8 cellular contexts compared by ENCODE assay signal in the genomic region with DNA sequence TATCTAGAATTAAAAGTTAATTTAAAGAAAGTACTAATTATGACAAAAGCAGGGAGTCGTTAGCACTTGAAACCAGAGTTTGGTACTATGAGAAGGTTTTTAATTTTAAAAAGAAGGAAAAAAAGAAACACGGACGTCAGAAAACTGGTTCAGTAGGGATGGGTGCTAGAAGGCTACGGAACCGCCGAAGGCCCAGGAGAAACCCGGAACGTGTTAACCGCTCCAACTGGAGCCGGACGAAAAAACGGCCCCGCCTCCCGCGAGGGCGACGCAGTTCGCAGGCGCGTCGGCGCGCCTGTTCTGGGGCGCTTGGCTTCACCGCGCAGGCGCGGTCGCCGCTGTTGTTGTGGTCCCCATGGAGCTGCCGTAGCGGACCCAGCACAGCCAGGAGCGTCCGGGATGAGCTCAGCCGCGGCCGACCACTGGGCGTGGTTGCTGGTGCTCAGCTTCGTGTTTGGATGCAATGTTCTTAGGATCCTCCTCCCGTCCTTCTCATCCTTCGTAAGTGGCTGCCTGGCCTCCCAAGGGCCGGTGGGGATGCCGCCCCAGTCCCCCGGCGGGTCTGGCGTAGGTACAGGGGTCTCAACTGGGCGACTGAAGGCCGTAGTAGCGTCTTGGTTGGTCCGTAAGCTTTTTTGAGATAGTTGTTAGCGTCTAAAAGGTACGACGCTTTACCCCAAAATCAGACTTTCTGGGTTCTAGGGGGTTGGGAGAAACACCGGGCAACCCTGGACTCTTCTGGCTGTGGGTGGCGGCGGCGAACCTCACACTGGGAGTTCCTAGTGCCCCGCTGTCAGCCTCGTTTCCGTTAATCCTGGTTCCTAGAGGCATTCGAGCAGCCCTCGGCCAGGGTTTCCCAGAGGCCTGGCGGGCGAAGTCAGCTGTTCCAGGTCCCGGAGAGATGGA. TPM values are rescaled to one million over a fixed set of nuclear protein-coding genes. Genes with fewer than 3 reads are reported as not detected.
DNase-seq lines count a peak whose midpoint lies in the region; ATAC-seq and TF ChIP-seq lines count a peak whose summit lies in the region.

No MANE protein-coding gene starts in this region.

- H3K27ac Mint-ChIP-seq in Caco-2 (ENCODE audit: unreplicated experiment) (peak overlapping the region; percentile 80), endodermal cell (peak overlapping the region; percentile 95)

- H3K4me1 Mint-ChIP-seq in Caco-2 (ENCODE audit: low read depth, unreplicated experiment) (peaks cover 7% of the 10 kb centered on the region), endodermal cell (peaks cover 15% of the 10 kb centered on the region)

- H3K4me3 ChIP-seq in Caco-2 (ENCODE audit: low read depth, low read length) (peak overlapping the region; percentile 45), endodermal cell (ENCODE audit: low read length) (peak overlapping the region; percentile 98), mesodermal cell (ENCODE audit: extremely low read depth, insufficient read depth, low read length, poor library complexity, severe bottlenecking) (peak overlapping the region; percentile 89)

- POLR2A ChIA-PET in Caco-2 (lab: Charles Lee) = interaction anchor here (0.6 to 1.0 kb wide), 4 partner anchors 12 to 41 kb away, joined by 4 to 5 read pairs (median 5); no protein-coding TSS in a partner anchor

- intact Hi-C loops in Caco-2 (cut with micrococcal nuclease; ENCODE audit: unreplicated experiment) = loop anchor here (2.0 kb wide), 1 partner anchor 31 kb away; a partner anchor contains a TSS

- CTCF ChIA-PET in Caco-2 (lab: Charles Lee) = interaction anchor here (0.5 kb wide), 1 partner anchor 11 kb away, joined by 4 read pairs; no protein-coding TSS in a partner anchor

- H3K27ac ChIP-seq in endodermal cell (ENCODE audit: low read depth, low read length) (peak overlapping the region; percentile 71), mesodermal cell (ENCODE audit: low read depth, low read length, severe bottlenecking) (peak overlapping the region; percentile 92)

- H3K4me3 Mint-ChIP-seq in Caco-2 (ENCODE audit: unreplicated experiment) = peak overlapping the region; percentile 83
- peak overlapping the region; percentile 89 for H3K4me3 Mint-ChIP-seq in endodermal cell

- H3K4me1 ChIP-seq in Caco-2 = no peaks in the 10 kb centered on the region
- H3K4me1 ChIP-seq in endodermal cell (ENCODE audit: control insufficient read depth, insufficient read depth, low read length) = peaks cover 6% of the 10 kb centered on the region
- peaks cover 14% of the 10 kb centered on the region for H3K4me1 ChIP-seq in mesodermal cell (ENCODE audit: control insufficient read depth, insufficient read depth, low read length, poor library complexity, severe bottlenecking)

- H3K9me3 ChIP-seq in Caco-2 (no peaks in the 10 kb centered on the region), endodermal cell (ENCODE audit: control insufficient read depth, low read length) (no peaks in the 10 kb centered on the region), mesodermal cell (ENCODE audit: control insufficient read depth, low read length) (no peaks in the 10 kb centered on the region)

- ATAC-seq in GM21390 (IDR thresholded peaks at IDR 0.05; ENCODE audit: unreplicated experiment) = peak; percentile 95

- WGBS in endodermal cell (ENCODE audit: insufficient coverage in 1 of 2, insufficient read length in 1 of 2), 2 experiments = 2% methylated on average over 33 to 65 of the region's 65 CpGs
- 0 to 1% methylated on average over 53 to 61 of the region's 65 CpGs for WGBS in mesodermal cell (ENCODE audit: insufficient coverage in 2 of 2), 2 experiments

- H3K27me3 ChIP-seq in Caco-2 (replicated peaks; ENCODE audit: control insufficient read depth, insufficient read depth, low read length) (no peaks in the 10 kb centered on the region), endodermal cell (ENCODE audit: control insufficient read depth, insufficient read depth, low read length, poor library complexity, severe bottlenecking) (no peaks in the 10 kb centered on the region)

- H3K9ac ChIP-seq in endodermal cell (ENCODE audit: extremely low read depth, low read length, poor library complexity, severe bottlenecking) = peak overlapping the region; percentile 81

- no peaks in the 10 kb centered on the region for H3K36me3 Mint-ChIP-seq in Caco-2 (ENCODE audit: insufficient read depth, unreplicated experiment)
- H3K36me3 Mint-ChIP-seq in endodermal cell (ENCODE audit: low read depth) = peaks cover 6% of the 10 kb centered on the region

- TF ChIP-seq CTCF in Caco-2 (IDR thresholded peaks at IDR 0.05; ENCODE audit: insufficient read depth in 1 of 2, low read depth in 1 of 2, low read length in 1 of 2, severe bottlenecking in 1 of 2, unreplicated experiment in 1 of 2) = no peak
- TF ChIP-seq CTCF in endodermal cell (conservative IDR thresholded peaks at IDR 0.05) = no peak

- no peaks in the 10 kb centered on the region for H3K36me3 ChIP-seq in Caco-2 (ENCODE audit: control insufficient read depth, insufficient read depth, low read length)
- peaks cover 6% of the 10 kb centered on the region for H3K36me3 ChIP-seq in endodermal cell (ENCODE audit: control insufficient read depth, insufficient read depth, low read length)
- H3K36me3 ChIP-seq in mesodermal cell (ENCODE audit: control insufficient read depth, insufficient read depth, low read length) = peaks cover 9% of the 10 kb centered on the region

- BruUV-seq in Caco-2 (replicated peaks; lab: Mats Ljungman, UMichigan) = no TSS peak

- DNase-seq in Caco-2 = peak; percentile 90
- DNase-seq in HUDEP-2 (lab: John Stamatoyannopoulos, UW; ENCODE audit: unreplicated experiment in 76 of 76) = peak in 74 of 76 experiments; percentile 44 to 97 (median 91)
- DNase-seq in NOMO-1 treated with dmso at 0.1 percent for 144 hours (lab: John Stamatoyannopoulos, UW; ENCODE audit: unreplicated experiment) = peak; percentile 77
- DNase-seq in activated CD8-positive, alpha-beta memory T cell treated with anti-CD3 and anti-CD28 coated beads, Interleukin-2, amount 50 U/mL, for 24 hours (ENCODE audit: extremely low read depth) = peak; percentile 81
- DNase-seq in endodermal cell = peak; percentile 98
- peak; percentile 76 for DNase-seq in stimulated activated CD8-positive, alpha-beta memory T cell treated with anti-CD3 and anti-CD28 coated beads, Interleukin-15, amount 100 ng/mL, for 24 hours (ENCODE audit: low read depth)

- H3K9me3 Mint-ChIP-seq in Caco-2 (ENCODE audit: unreplicated experiment) (no peaks in the 10 kb centered on the region), endodermal cell (no peaks in the 10 kb centered on the region)

- H3K27me3 Mint-ChIP-seq in Caco-2 (ENCODE audit: insufficient read depth, unreplicated experiment) = no peaks in the 10 kb centered on the region
- no peaks in the 10 kb centered on the region for H3K27me3 Mint-ChIP-seq in endodermal cell (ENCODE audit: insufficient read depth)

RNA-seq across cellular contexts. Expression of a gene that starts 31.4 kb away (rescaled TPM):
- total RNA-seq in Caco-2 (2022) (386 and 391 TPM in 2 replicates), endodermal cell (100 to 1,000 TPM; 526 to 626 TPM)
- polyA plus RNA-seq in endodermal cell (2013, experiment 1 of 2) = 491 TPM
- polyA plus RNA-seq in endodermal cell (2013, experiment 2 of 2) = 464 TPM
- 410 TPM for polyA plus RNA-seq in mesodermal cell (2013, experiment 1 of 2)
- polyA plus RNA-seq in mesodermal cell (2013, experiment 2 of 2) = 468 TPM

Comparison
In these comparisons a context has a peak if more than half of its experiments do, and no peak if none do; other contexts are left out.
1. Peak in every context shown above with its lines: DNase-seq, ATAC-seq, H3K4me3 ChIP-seq and H3K27ac ChIP-seq.
2. H3K4me3 ChIP-seq: peak in every context shown above with its lines; median percentile 98 in endodermal cell; 89 in mesodermal cell; 45 in Caco-2.